Comparison of ENCODE assay signal across 1 cellular context in genomic region chr14:72926292-72927028, GRCh38.
A peak's percentile ranks its signal among the peaks of the same experiment; 100 is the strongest.
TF ChIP-seq lines count a peak whose summit lies in the region.

Gene DCAF4 (plus strand): TSS chr14:72926464. CDS start chr14:72937979, 11,515 bp downstream.

TF ChIP-seq in K562, 482 proteins besides CTCF, POLR2A, EP300 and RAD21 (continued from another document):
- TF ChIP-seq IRF1 (CRISPR knock-in tag; IDR thresholded peaks at IDR 0.05; ENCODE audit: borderline replicate concordance), result no peak
- TF ChIP-seq ETS1 (conservative IDR thresholded peaks at IDR 0.05; ENCODE audit: control insufficient read depth, low read depth, low read length), result no peak; the same call in 1 of the 2 replicates
- TF ChIP-seq NFIC (IDR thresholded peaks at IDR 0.05), result no peak
- TF ChIP-seq HNRNPH1 (optimal IDR thresholded peaks at IDR 0.05; ENCODE audit: low read depth, low read length), result no peak
- TF ChIP-seq FIP1L1 (IDR thresholded peaks at IDR 0.05; ENCODE audit: low read depth, low read length, poor library complexity, severe bottlenecking), result no peak
- TF ChIP-seq SAP30 (IDR thresholded peaks at IDR 0.05; ENCODE audit: borderline replicate concordance, insufficient read depth, low read depth, low read length, poor library complexity, severe bottlenecking), result peak; percentile 99
- no peak; the same call in 1 of the 2 replicates for TF ChIP-seq GABPB1 (CRISPR knock-in tag; IDR thresholded peaks at IDR 0.05)
- TF ChIP-seq ZNF655 (CRISPR knock-in tag; IDR thresholded peaks at IDR 0.05), result no peak
